9 cellular contexts compared by ENCODE assay signal in genomic region chr22:21650823-21651520, GRCh38. TPM values are rescaled to one million over a fixed set of nuclear protein-coding genes. Genes with fewer than 3 reads are reported as not detected.
A peak's percentile ranks its signal among the peaks of the same experiment; 100 is the strongest.
DNase-seq lines count a peak whose midpoint lies in the region; ATAC-seq and TF ChIP-seq lines count a peak whose summit lies in the region.
"Had no signal": no experiment of that assay in that cellular context is flagged by ENCODE, and none has a peak within 500 bp of the region (broad histone marks: within the 10 kb centered on the region; RNA-seq: fewer than 3 reads in every experiment).

No MANE protein-coding gene starts in this region.

- no peak for TF ChIP-seq CTCF in C4-2B (conservative IDR thresholded peaks at IDR 0.05)
- no peak for TF ChIP-seq CTCF in right lobe of liver (IDR thresholded peaks at IDR 0.05)

- H3K27ac Mint-ChIP-seq in activated naive CD4-positive, alpha-beta T cell treated with anti-CD3 and anti-CD28 coated beads, Interleukin-2, amount 50 U/mL, for 72 hours: peak overlapping the region; percentile 77 to 85

- H3K9me3 Mint-ChIP-seq in activated naive CD4-positive, alpha-beta T cell treated with anti-CD3 and anti-CD28 coated beads, Interleukin-2, amount 50 U/mL, for 72 hours: no peaks in the 10 kb centered on the region

- ATAC-seq in activated naive CD4-positive, alpha-beta T cell treated with anti-CD3 and anti-CD28 coated beads, Interleukin-2, amount 50 U/mL, for 72 hours: peak in 1 of 2 donors; percentile 2
- ATAC-seq in right lobe of liver (peak in 2 of 4 donors; percentile 2 to 4), HG02623 (IDR thresholded peaks at IDR 0.05; ENCODE audit: unreplicated experiment) (no peak), GM21723 (IDR thresholded peaks at IDR 0.05; ENCODE audit: unreplicated experiment) (no peak)

- H3K27me3 ChIP-seq in HUES48 (ENCODE audit: control insufficient read depth, insufficient read depth, low read length) (no peaks in the 10 kb centered on the region), right lobe of liver (no peaks in the 10 kb centered on the region)

- intact Hi-C loops in right lobe of liver (cut with DNase I): no loop called here

- H3K27ac ChIP-seq in C4-2B (peak overlapping the region; percentile 57), HUES48 (ENCODE audit: low read depth, low read length) (peak overlapping the region; percentile 94), right lobe of liver (no peak overlapping the region)

- peaks cover 5 to 9% of the 10 kb centered on the region in 2 donors for H3K36me3 Mint-ChIP-seq in activated naive CD4-positive, alpha-beta T cell treated with anti-CD3 and anti-CD28 coated beads, Interleukin-2, amount 50 U/mL, for 72 hours

- peaks cover 22% of the 10 kb centered on the region for H3K36me3 ChIP-seq in HUES48 (ENCODE audit: control insufficient read depth, insufficient read depth, low read length)
- peaks cover 0 to 8% (median 2%) of the 10 kb centered on the region in 4 donors for H3K36me3 ChIP-seq in right lobe of liver

- no peaks in the 10 kb centered on the region for H3K9me3 ChIP-seq in HUES48 (ENCODE audit: control insufficient read depth, insufficient read depth, low read length)
- H3K9me3 ChIP-seq in right lobe of liver: no peaks in the 10 kb centered on the region

- no peak for DNase-seq in activated naive CD4-positive, alpha-beta T cell treated with anti-CD3 and anti-CD28 coated beads, Interleukin-2, amount 50 U/mL, for 72 hours (ENCODE audit: low spot score in 2 of 2)
- DNase-seq in right lobe of liver (no peak), mesenteric fat pad (ENCODE audit: low spot score) (no peak), AML-193 (lab: John Stamatoyannopoulos, UW) (no peak)

- WGBS in right lobe of liver (ENCODE audit: insufficient coverage, low coverage, low lambda C conversion rate, missing lambda C conversion rate): 40% methylated on average over 5 of the region's 6 CpGs

- TF ChIP-seq POLR2A in right lobe of liver (IDR thresholded peaks at IDR 0.05): no peak

- H3K4me3 ChIP-seq in HUES48 (ENCODE audit: low read depth, low read length) (peak overlapping the region; percentile 78), right lobe of liver (peak overlapping the region in 2 of 3 donors; percentile 19 to 50)

- H3K4me1 ChIP-seq in HUES48 (ENCODE audit: control insufficient read depth, insufficient read depth, low read length): peaks cover 11% of the 10 kb centered on the region
- peaks cover 0 to 21% (median 5%) of the 10 kb centered on the region in 4 donors for H3K4me1 ChIP-seq in right lobe of liver

- peak overlapping the region; percentile 71 for H3K9ac ChIP-seq in HUES48 (ENCODE audit: low read depth, low read length)

RNA-seq across cellular contexts. Expression of gene SDF2L1, which starts 8.9 kb away (rescaled TPM):
- total RNA-seq in activated naive CD4-positive, alpha-beta T cell treated with anti-CD3 and anti-CD28 coated beads, Interleukin-2, amount 50 U/mL, for 72 hours: 10 to 100 TPM; 25.3 to 27.8 TPM
- total RNA-seq in right lobe of liver (10 to 100 TPM; 33.1 to 85.7 (median 71.6) TPM), mesenteric fat pad (31.6 TPM)

RNA-seq across cellular contexts. Expression of gene PPIL2, which starts 14.8 kb away (rescaled TPM):
- 10 to 100 TPM; 33.9 to 50.5 TPM for total RNA-seq in activated naive CD4-positive, alpha-beta T cell treated with anti-CD3 and anti-CD28 coated beads, Interleukin-2, amount 50 U/mL, for 72 hours
- total RNA-seq in right lobe of liver (10 to 100 TPM; 18.9 to 24.2 (median 22.1) TPM), mesenteric fat pad (23.6 TPM)

RNA-seq across cellular contexts. Expression of gene CCDC116, which starts 18.4 kb away (rescaled TPM):
- under 1 TPM in 1 of 2 donors, not detected in 1; 0.54 TPM for total RNA-seq in activated naive CD4-positive, alpha-beta T cell treated with anti-CD3 and anti-CD28 coated beads, Interleukin-2, amount 50 U/mL, for 72 hours
- total RNA-seq in right lobe of liver (not detected), mesenteric fat pad (0.39 TPM)
- total RNA-seq: HT1080 had no signal

RNA-seq across cellular contexts. Expression of gene YDJC, which starts 21.1 kb away (rescaled TPM):
- 10 to 100 TPM; 26.9 to 47.9 TPM for total RNA-seq in activated naive CD4-positive, alpha-beta T cell treated with anti-CD3 and anti-CD28 coated beads, Interleukin-2, amount 50 U/mL, for 72 hours
- total RNA-seq in right lobe of liver (10 to 100 TPM in 2 of 6 experiments, 1 to 10 TPM in 4; 7.1 to 29.0 (median 7.8) TPM), mesenteric fat pad (6.0 TPM)

Comparison
In these comparisons a context has a peak if more than half of its experiments do, and no peak if none do; other contexts are left out.
1. H3K27ac ChIP-seq: peak in C4-2B (single experiment) and HUES48 (single experiment); none in right lobe of liver (0 of 3).